ENCODE assay signal across 11 cellular contexts in the genomic region with DNA sequence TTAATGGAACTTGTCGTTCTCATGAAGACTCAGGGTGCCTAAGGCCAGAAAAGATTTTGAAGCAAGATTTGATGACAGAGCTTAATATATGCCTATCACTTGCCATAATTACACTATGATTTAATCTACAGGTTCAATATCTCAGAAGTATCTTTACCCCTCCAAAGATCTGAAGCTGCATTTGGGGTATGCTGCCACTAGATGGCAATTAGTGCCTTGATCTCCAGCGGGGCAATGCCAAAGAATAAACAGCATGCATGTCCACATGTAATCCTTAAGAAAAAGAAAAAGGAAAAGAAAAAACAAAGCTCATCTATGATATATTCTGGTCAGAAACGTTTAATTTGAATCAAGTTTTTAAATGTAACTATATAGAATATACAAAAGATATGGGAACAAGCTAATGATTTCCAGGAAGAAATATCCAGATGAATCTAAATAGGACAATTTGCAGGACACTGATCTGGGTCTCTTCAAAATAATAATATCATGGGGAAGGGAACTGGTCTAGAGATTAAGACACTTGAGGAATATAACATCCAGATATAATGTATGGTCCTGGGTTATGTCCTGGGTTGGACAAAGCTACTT. TPM values are rescaled to one million over a fixed set of nuclear protein-coding genes. Genes with fewer than 3 reads are reported as not detected.
DNase-seq lines count a peak whose midpoint lies in the region; ATAC-seq, FAIRE-seq and TF ChIP-seq lines count a peak whose summit lies in the region.
"Had no signal": no experiment of that assay in that cellular context is flagged by ENCODE, and none has a peak within 500 bp of the region (broad histone marks: within the 10 kb centered on the region; RNA-seq: fewer than 3 reads in every experiment).

No MANE protein-coding gene starts in this region.

- H2AFZ ChIP-seq in H9 (ENCODE audit: low read length) = no peak overlapping the region

- H2AK5ac ChIP-seq in H9 (ENCODE audit: insufficient read length, low read length) = no peak overlapping the region

- no peak overlapping the region for H3K56ac ChIP-seq in H9 (ENCODE audit: insufficient read length, low read depth, low read length)

- no peak overlapping the region for H3K27ac Mint-ChIP-seq in H9
- H3K27ac Mint-ChIP-seq in activated CD4-positive, alpha-beta T cell treated with anti-CD3 and anti-CD28 coated beads, Interleukin-2, amount 10 ng/mL, durations not matched to agents 7 days and 5 days = no peak overlapping the region
- H3K27ac Mint-ChIP-seq: activated CD4-positive, alpha-beta memory T cell treated with anti-CD3 and anti-CD28 coated beads for 36 hours had no signal

- no peak for ATAC-seq in GM18505 (IDR thresholded peaks at IDR 0.05; ENCODE audit: unreplicated experiment)
- ATAC-seq in psoas muscle = no peak

- H4K5ac ChIP-seq in H9 (ENCODE audit: insufficient read length, low read depth, low read length) = no peak overlapping the region

- no peaks in the 10 kb centered on the region for H4K20me1 ChIP-seq in H9 (ENCODE audit: control insufficient read depth, insufficient read depth, insufficient read length)

- H2BK20ac ChIP-seq in H9 (ENCODE audit: low read depth, low read length, poor library complexity, severe bottlenecking) = no peak overlapping the region

- CTCF ChIA-PET in RWPE1 (lab: Yijun Ruan, JAX) = interaction anchor here (0.5 to 1.3 kb wide), 12 partner anchors 9 to 1172 kb away, joined by 3 to 5 read pairs (median 3); no protein-coding TSS in a partner anchor
- CTCF ChIA-PET in activated CD4-positive, alpha-beta T cell treated with anti-CD3 and anti-CD28 coated beads, Interleukin-2, amount 10 ng/mL, durations not matched to agents 7 days and 5 days (lab: Charles Lee) = interaction anchor here (0.6 kb wide), 1 partner anchor 17 kb away, joined by 3 read pairs; no protein-coding TSS in a partner anchor

- H3K9ac ChIP-seq in H9 (ENCODE audit: extremely low read depth, insufficient read length, low read length) (no peak overlapping the region), kidney (ENCODE audit: low read length in 2 of 2) (no peak overlapping the region)

- H4K8ac ChIP-seq in H9 (replicated peaks; ENCODE audit: insufficient read length, low read depth, low read length) = no peak overlapping the region

- no peaks in the 10 kb centered on the region for H3K36me3 Mint-ChIP-seq in H9 (ENCODE audit: insufficient read depth in 1 of 3, low read depth in 3 of 3)
- no peaks in the 10 kb centered on the region for H3K36me3 Mint-ChIP-seq in activated CD4-positive, alpha-beta T cell treated with anti-CD3 and anti-CD28 coated beads, Interleukin-2, amount 10 ng/mL, durations not matched to agents 7 days and 5 days (ENCODE audit: low read depth)
- H3K36me3 Mint-ChIP-seq: activated CD4-positive, alpha-beta memory T cell treated with anti-CD3 and anti-CD28 coated beads for 36 hours had no signal

- no peak for TF ChIP-seq POLR2A in GM18505 (IDR thresholded peaks at IDR 0.05; ENCODE audit: borderline replicate concordance, extremely low read depth, insufficient read depth, insufficient read length)

- intact Hi-C loops in kidney (cut with DNase I) = no loop called here
- intact Hi-C loops in psoas muscle (cut with DNase I) = no loop called here

- peaks cover 15% of the 10 kb centered on the region for H3K27me3 Mint-ChIP-seq in H9 (ENCODE audit: low read depth)
- no peaks in the 10 kb centered on the region for H3K27me3 Mint-ChIP-seq in activated CD4-positive, alpha-beta T cell treated with anti-CD3 and anti-CD28 coated beads, Interleukin-2, amount 10 ng/mL, durations not matched to agents 7 days and 5 days
- H3K27me3 Mint-ChIP-seq: activated CD4-positive, alpha-beta memory T cell treated with anti-CD3 and anti-CD28 coated beads for 36 hours had no signal

- H3K36me3 ChIP-seq in kidney (ENCODE audit: control insufficient read depth in 1 of 2, insufficient read depth in 2 of 2, low read length in 2 of 2) = no peaks in the 10 kb centered on the region
- H3K36me3 ChIP-seq in psoas muscle (ENCODE audit: insufficient read depth in 1 of 2, low read depth in 1 of 2) = no peaks in the 10 kb centered on the region

- H3T11ph ChIP-seq in H9 (ENCODE audit: low read length) = no peak overlapping the region

- no peak overlapping the region for H4K91ac ChIP-seq in H9 (ENCODE audit: insufficient read length, low read depth, low read length)

- no CpG with 5 or more reads among the region's 3 CpGs for WGBS in H9 (ENCODE audit: extremely low coverage, insufficient read length, low lambda C conversion rate)
- WGBS in psoas muscle, 3 donors = 3 to 8% (median 6%) methylated on average over 3 of the region's 3 CpGs

- H3K4me3 ChIP-seq in kidney (ENCODE audit: low read length in 2 of 2) (no peak overlapping the region), psoas muscle (no peak overlapping the region)

- H3K4me1 ChIP-seq in H9 (ENCODE audit: insufficient read depth, low read length) = no peaks in the 10 kb centered on the region
- H3K4me1 ChIP-seq in kidney (ENCODE audit: control insufficient read depth in 1 of 2, insufficient read depth in 1 of 2, low read depth in 1 of 2, low read length in 2 of 2) = no peaks in the 10 kb centered on the region
- no peaks in the 10 kb centered on the region for H3K4me1 ChIP-seq in psoas muscle

- TF ChIP-seq CTCF in H9 (conservative IDR thresholded peaks at IDR 0.05) (peak; percentile 87), RWPE1 (conservative IDR thresholded peaks at IDR 0.05; ENCODE audit: low read depth) (peak; percentile 18; the same call in 1 of the 2 replicates), kidney (IDR thresholded peaks at IDR 0.05; ENCODE audit: borderline replicate concordance, extremely low read depth, insufficient read depth) (peak; percentile 35), psoas muscle (IDR thresholded peaks at IDR 0.05) (no peak)

- DNase-seq in DMS53 (lab: John Stamatoyannopoulos, UW) (peak; percentile 65), H9 (no peak), RWPE1 (ENCODE audit: low spot score) (peak; percentile 26), kidney (no peak), midbrain (lab: John Stamatoyannopoulos, UW) (no peak), psoas muscle (no peak)
- no peak for DNase-seq in activated CD4-positive, alpha-beta T cell treated with anti-CD3 and anti-CD28 coated beads, Interleukin-2, amount 10 ng/mL, durations not matched to agents 7 days and 5 days
- DNase-seq: activated CD4-positive, alpha-beta memory T cell treated with anti-CD3 and anti-CD28 coated beads for 36 hours; stimulated activated CD4-positive, alpha-beta T cell treated with anti-CD3 and anti-CD28 coated beads, Interleukin-4, amount 100 ng/mL, for 4 hours had no signal

- H3K9me3 ChIP-seq in H9 (ENCODE audit: control insufficient read depth, low read depth, low read length) = no peaks in the 10 kb centered on the region
- H3K9me3 ChIP-seq in kidney (ENCODE audit: control insufficient read depth in 1 of 2, low read length in 2 of 2) = peaks cover 0 to 4% of the 10 kb centered on the region in 2 donors
- H3K9me3 ChIP-seq in psoas muscle = no peaks in the 10 kb centered on the region

- H3K4me3 Mint-ChIP-seq in H9 = no peak overlapping the region
- H3K4me3 Mint-ChIP-seq in activated CD4-positive, alpha-beta T cell treated with anti-CD3 and anti-CD28 coated beads, Interleukin-2, amount 10 ng/mL, durations not matched to agents 7 days and 5 days = no peak overlapping the region
- H3K4me3 Mint-ChIP-seq: activated CD4-positive, alpha-beta memory T cell treated with anti-CD3 and anti-CD28 coated beads for 36 hours had no signal

- H2BK120ac ChIP-seq in H9 (ENCODE audit: low read depth, low read length, poor library complexity, severe bottlenecking) = no peak overlapping the region

- no peak overlapping the region for H2BK15ac ChIP-seq in H9 (ENCODE audit: low read depth, low read length)

- H3K23me2 ChIP-seq in H9 (ENCODE audit: insufficient read length, low read depth, low read length, poor library complexity, severe bottlenecking) = no peaks in the 10 kb centered on the region

- no peak overlapping the region for H3K4me2 ChIP-seq in H9 (ENCODE audit: insufficient read depth, insufficient read length, low read length)

- H3K4ac ChIP-seq in H9 (ENCODE audit: low read depth, low read length) = no peak overlapping the region

- H3K4me1 Mint-ChIP-seq in H9 = no peaks in the 10 kb centered on the region
- no peaks in the 10 kb centered on the region for H3K4me1 Mint-ChIP-seq in activated CD4-positive, alpha-beta T cell treated with anti-CD3 and anti-CD28 coated beads, Interleukin-2, amount 10 ng/mL, durations not matched to agents 7 days and 5 days

- H3K18ac ChIP-seq in H9 (ENCODE audit: insufficient read length, low read depth, low read length) = no peak overlapping the region

- no peak overlapping the region for H3K14ac ChIP-seq in H9 (ENCODE audit: insufficient read depth, low read length)

- no peaks in the 10 kb centered on the region for H3K79me1 ChIP-seq in H9 (ENCODE audit: insufficient read depth, low read depth, low read length, poor library complexity, severe bottlenecking)

- H3K23ac ChIP-seq in H9 (ENCODE audit: insufficient read length, low read depth, low read length) = no peak overlapping the region

- H3K79me2 ChIP-seq in H9 (ENCODE audit: insufficient read depth, low read length) = no peaks in the 10 kb centered on the region

- H3K27ac ChIP-seq in H9 (ENCODE audit: insufficient read length, low read depth, low read length) (no peak overlapping the region), RWPE1 (no peak overlapping the region), kidney (ENCODE audit: low read depth in 2 of 2, low read length in 2 of 2) (no peak overlapping the region), psoas muscle (no peak overlapping the region)

- FAIRE-seq in kidney (lab: Jason Lieb, UNC) = no peak

- POLR2A ChIA-PET in RWPE1 (lab: Yijun Ruan, JAX; ENCODE audit: low non-redundant PET) = no interaction called here
- POLR2A ChIA-PET in activated CD4-positive, alpha-beta T cell treated with anti-CD3 and anti-CD28 coated beads, Interleukin-2, amount 10 ng/mL, durations not matched to agents 7 days and 5 days (lab: Charles Lee) = no interaction called here

- H2BK12ac ChIP-seq in H9 (ENCODE audit: insufficient read length, low read depth, low read length) = no peak overlapping the region

- H2BK5ac ChIP-seq in H9 (ENCODE audit: insufficient read length, low read length) = no peak overlapping the region

- H3K9me3 Mint-ChIP-seq in H9 = no peaks in the 10 kb centered on the region
- peaks cover 5% of the 10 kb centered on the region for H3K9me3 Mint-ChIP-seq in activated CD4-positive, alpha-beta T cell treated with anti-CD3 and anti-CD28 coated beads, Interleukin-2, amount 10 ng/mL, durations not matched to agents 7 days and 5 days

- H3K27me3 ChIP-seq in H9 (ENCODE audit: insufficient read depth, low read length) (no peaks in the 10 kb centered on the region), psoas muscle (ENCODE audit: insufficient read depth in 3 of 3, low read length in 2 of 3) (no peaks in the 10 kb centered on the region)

RNA-seq across cellular contexts. Expression of a gene that starts 55.0 kb away (rescaled TPM):
- total RNA-seq in H9 (2021) (0.35 and 0.57 TPM in 2 replicates), kidney (not detected), psoas muscle (not detected)
- polyA plus RNA-seq in kidney (ENCODE audit: insufficient read depth, low read depth, low replicate concordance) (not detected), psoas muscle (not detected)
- not detected for total RNA-seq in activated CD4-positive, alpha-beta T cell treated with anti-CD3 and anti-CD28 coated beads, Interleukin-2, amount 10 ng/mL, durations not matched to agents 7 days and 5 days
- total RNA-seq: activated CD4-positive, alpha-beta memory T cell treated with anti-CD3 and anti-CD28 coated beads for 36 hours; lower leg skin had no signal

Comparison
In these comparisons a context has a peak if more than half of its experiments do, and no peak if none do; other contexts are left out.
1. DNase-seq: peak in DMS53 (single experiment) and RWPE1 (single experiment); none in H9 (single experiment), kidney (single experiment), midbrain (single experiment), psoas muscle (0 of 2) and activated CD4-positive, alpha-beta T cell treated with anti-CD3 and anti-CD28 coated beads, Interleukin-2, amount 10 ng/mL, durations not matched to agents 7 days and 5 days (single experiment).